8 cellular contexts compared by ENCODE assay signal in the genomic region with DNA sequence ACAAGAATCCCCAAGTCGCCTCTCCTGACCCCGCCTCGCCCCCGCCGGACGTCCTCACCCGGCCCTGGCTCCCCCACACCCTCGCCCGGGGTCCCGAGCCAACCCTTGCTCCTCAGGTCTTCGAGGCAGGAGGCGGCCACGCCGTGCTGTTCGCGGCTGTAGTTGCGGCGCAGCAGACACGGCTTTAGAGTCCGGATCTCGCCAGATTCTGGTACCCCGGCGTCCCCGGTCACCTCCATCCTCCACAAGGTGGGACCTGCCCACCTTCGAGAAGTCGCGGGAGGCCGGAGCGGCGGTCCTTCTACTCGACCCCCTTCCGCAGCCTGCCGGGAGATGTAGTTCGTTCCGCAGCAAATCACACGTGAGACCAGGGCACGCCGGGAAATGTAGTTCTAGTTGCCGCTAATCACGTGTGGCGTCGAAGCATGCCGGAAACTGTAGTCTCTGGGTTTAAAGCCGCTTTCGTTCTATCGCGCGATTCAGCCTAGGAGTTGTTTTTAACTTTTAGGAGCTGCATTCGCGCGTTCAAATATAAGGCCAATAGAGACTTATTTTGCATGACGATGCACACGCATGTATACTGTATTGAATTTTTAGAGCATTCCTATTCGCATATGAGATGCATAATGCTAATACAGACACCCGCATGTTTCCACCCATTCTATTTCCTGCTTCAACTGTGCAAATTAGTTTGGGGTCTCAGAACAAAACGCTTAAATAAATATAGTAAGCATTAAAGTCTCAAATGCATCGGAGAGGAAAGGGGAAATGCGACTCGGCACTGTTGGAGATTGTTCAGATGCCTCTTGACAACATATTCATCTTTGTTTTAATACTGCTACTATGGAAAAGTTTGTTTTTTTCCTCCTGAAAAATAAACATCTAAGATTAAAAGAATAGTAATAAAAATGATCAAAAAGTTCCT. TPM values are rescaled to one million over a fixed set of nuclear protein-coding genes. Genes with fewer than 3 reads are reported as not detected.
DNase-seq lines count a peak whose midpoint lies in the region; ATAC-seq and TF ChIP-seq lines count a peak whose summit lies in the region.

A gene with protein sequence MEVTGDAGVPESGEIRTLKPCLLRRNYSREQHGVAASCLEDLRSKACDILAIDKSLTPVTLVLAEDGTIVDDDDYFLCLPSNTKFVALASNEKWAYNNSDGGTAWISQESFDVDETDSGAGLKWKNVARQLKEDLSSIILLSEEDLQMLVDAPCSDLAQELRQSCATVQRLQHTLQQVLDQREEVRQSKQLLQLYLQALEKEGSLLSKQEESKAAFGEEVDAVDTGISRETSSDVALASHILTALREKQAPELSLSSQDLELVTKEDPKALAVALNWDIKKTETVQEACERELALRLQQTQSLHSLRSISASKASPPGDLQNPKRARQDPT (minus strand): TSS at position 310 of the 925 bp plus-strand sequence. CDS start 71 bp downstream, at position 239.

- peak within 1 kb of the TSS; percentile 82 for H3K27ac Mint-ChIP-seq in activated CD4-positive, alpha-beta memory T cell treated with anti-CD3 and anti-CD28 coated beads for 36 hours

- POLR2A ChIA-PET in activated CD4-positive, alpha-beta memory T cell treated with anti-CD3 and anti-CD28 coated beads for 36 hours (lab: Charles Lee), result interaction anchor here (0.6 to 0.9 kb wide), 2 partner anchors 42 to 654 kb away, joined by 3 read pairs; a partner anchor contains a TSS

- peaks cover 31% of the 10 kb centered on the region for H3K4me1 Mint-ChIP-seq in activated CD4-positive, alpha-beta memory T cell treated with anti-CD3 and anti-CD28 coated beads for 36 hours (ENCODE audit: low read depth)

- ATAC-seq in GM19372 (IDR thresholded peaks at IDR 0.05; ENCODE audit: low read depth, unreplicated experiment), result peak; percentile 67
- ATAC-seq in HG03571 (IDR thresholded peaks at IDR 0.05; ENCODE audit: unreplicated experiment), result peak; percentile 75

- 1 to 2% methylated on average over 39 to 57 of the region's 59 CpGs for whole genome bisulfite sequencing in lower leg skin, 2 donors

- DNase-seq in C1 segment of cervical spinal cord (lab: John Stamatoyannopoulos, UW) (peak; percentile 45 to 92 (median 89)), NCI-H82 treated with DMSO at 0.1 percent for 48 hours (lab: John Stamatoyannopoulos, UW; ENCODE audit: unreplicated experiment) (peak; percentile 97), ecto neural progenitor cell (ENCODE audit: low spot score) (peak; percentile 96), lower leg skin (ENCODE audit: low spot score in 2 of 2) (peak; percentile 96 to 98)
- DNase-seq in activated CD4-positive, alpha-beta memory T cell treated with anti-CD3 and anti-CD28 coated beads for 36 hours, result peak; percentile 96
- DNase-seq in stimulated activated CD4-positive, alpha-beta T cell treated with anti-CD3 and anti-CD28 coated beads, Interleukin-4, amount 100 ng/mL, for 48 hours (ENCODE audit: low read depth in 2 of 2), result peak; percentile 85 to 88

- TF ChIP-seq CTCF in lower leg skin (IDR thresholded peaks at IDR 0.05), result no peak

- peak within 1 kb of the TSS; percentile 92 for H3K4me3 Mint-ChIP-seq in activated CD4-positive, alpha-beta memory T cell treated with anti-CD3 and anti-CD28 coated beads for 36 hours

- TF ChIP-seq POLR2A in lower leg skin (IDR thresholded peaks at IDR 0.05), result no peak

- no peaks in the 10 kb centered on the region for H3K27me3 Mint-ChIP-seq in activated CD4-positive, alpha-beta memory T cell treated with anti-CD3 and anti-CD28 coated beads for 36 hours

- H3K9me3 Mint-ChIP-seq in activated CD4-positive, alpha-beta memory T cell treated with anti-CD3 and anti-CD28 coated beads for 36 hours, result no peaks in the 10 kb centered on the region

- intact Hi-C loops in activated CD4-positive, alpha-beta memory T cell treated with anti-CD3 and anti-CD28 coated beads for 36 hours (cut with micrococcal nuclease), result loop anchor here (1.0 kb wide), 1 partner anchor 42 kb away; a partner anchor contains a TSS
- intact Hi-C loops in lower leg skin (cut with DNase I; ENCODE audit: low total_unique reads), result no loop called here

- peaks cover 18% of the 10 kb centered on the region for H3K36me3 Mint-ChIP-seq in activated CD4-positive, alpha-beta memory T cell treated with anti-CD3 and anti-CD28 coated beads for 36 hours

- H3K4me3 ChIP-seq in lower leg skin (ENCODE audit: low read depth, poor library complexity, severe bottlenecking), result peak within 1 kb of the TSS; percentile 61

- CTCF ChIA-PET in activated CD4-positive, alpha-beta memory T cell treated with anti-CD3 and anti-CD28 coated beads for 36 hours (lab: Charles Lee), result interaction anchor here (0.6 to 2.6 kb wide), 4 partner anchors 22 to 165 kb away, joined by 3 to 13 read pairs (median 4); a partner anchor contains a TSS

RNA-seq across cellular contexts. Expression of the gene that starts here (rescaled TPM):
- 10 to 100 TPM; 32.0 to 32.8 TPM for total RNA-seq in activated CD4-positive, alpha-beta memory T cell treated with anti-CD3 and anti-CD28 coated beads for 36 hours
- total RNA-seq in lower leg skin, result 10 to 100 TPM; 14.1 to 20.9 (median 18.0) TPM

Comparison
In these comparisons a context has a peak if more than half of its experiments do, and no peak if none do; other contexts are left out.
1. Peak in every context shown above with its lines: DNase-seq, ATAC-seq and H3K4me3 ChIP-seq.